Comparison of ENCODE assay signal across 8 cellular contexts in genomic region chrX:103405009-103405333, GRCh38. TPM values are rescaled to one million over a fixed set of nuclear protein-coding genes. Genes with fewer than 3 reads are reported as not detected.
DNase-seq lines count a peak whose midpoint lies in the region; FAIRE-seq and TF ChIP-seq lines count a peak whose summit lies in the region.

No MANE protein-coding gene starts in this region.

- H3K18ac ChIP-seq in mesendoderm (ENCODE audit: low read length), result peak overlapping the region; percentile 64

- no peaks in the 10 kb centered on the region for H3K9me3 ChIP-seq in A673 (ENCODE audit: low read depth, low read length, poor library complexity, severe bottlenecking)
- H3K9me3 ChIP-seq in astrocyte (ENCODE audit: insufficient read depth, low read depth, low read length), result no peaks in the 10 kb centered on the region

- H3K27ac Mint-ChIP-seq in HFFc6 (peak overlapping the region; percentile 97), astrocyte (ENCODE audit: unreplicated experiment) (peak overlapping the region; percentile 81)

- no peak for FAIRE-seq in astrocyte (lab: Jason Lieb, UNC)

- intact Hi-C loops in A673 (cut with micrococcal nuclease; ENCODE audit: unreplicated experiment), result no loop called here

- no peak overlapping the region for H3K4ac ChIP-seq in mesendoderm (ENCODE audit: low read depth, low read length)

- peak overlapping the region; percentile 93 for H3K4me3 Mint-ChIP-seq in HFFc6
- peak overlapping the region; percentile 92 for H3K4me3 Mint-ChIP-seq in astrocyte (ENCODE audit: unreplicated experiment)

- peak overlapping the region; percentile 84 for H3K56ac ChIP-seq in mesendoderm (ENCODE audit: low read length)

- H4K5ac ChIP-seq in mesendoderm (ENCODE audit: low read length), result no peak overlapping the region

- no peak overlapping the region for H2BK5ac ChIP-seq in mesendoderm (ENCODE audit: low read length)

- DNase-seq in A673 (ENCODE audit: low spot score), result no peak
- no peak for DNase-seq in HFFc6
- DNase-seq in astrocyte (ENCODE audit: low read depth), result no peak
- DNase-seq in mesendoderm, result no peak
- DNase-seq in 8988T, result no peak
- no peak for DNase-seq in activated CD4-positive, alpha-beta T cell treated with anti-CD3 and anti-CD28 coated beads, Interleukin-2, amount 50 U/mL, for 48 hours
- no peak for DNase-seq in activated CD4-positive, CD25-positive, alpha-beta regulatory T cell (lab: John Stamatoyannopoulos, UW)
- no peak for DNase-seq in NCI-H2029 (lab: John Stamatoyannopoulos, UW)

- peaks cover 27% of the 10 kb centered on the region for H3K4me1 Mint-ChIP-seq in HFFc6 (ENCODE audit: low read depth)
- H3K4me1 Mint-ChIP-seq in astrocyte (ENCODE audit: low read depth, unreplicated experiment), result peaks cover 6% of the 10 kb centered on the region

- CTCF ChIA-PET in A673 (lab: Charles Lee), result no interaction called here

- H3K4me1 ChIP-seq in A673 (ENCODE audit: insufficient read depth, low read length, poor library complexity, severe bottlenecking) (no peaks in the 10 kb centered on the region), astrocyte (ENCODE audit: insufficient read depth, low read length) (peaks cover 2% of the 10 kb centered on the region), mesendoderm (ENCODE audit: control insufficient read depth, low read depth, low read length) (no peaks in the 10 kb centered on the region)

- no peaks in the 10 kb centered on the region for H3K36me3 ChIP-seq in A673 (ENCODE audit: insufficient read depth, low read length, poor library complexity, severe bottlenecking)
- H3K36me3 ChIP-seq in astrocyte (ENCODE audit: insufficient read depth, low read length), result no peaks in the 10 kb centered on the region
- H3K36me3 ChIP-seq in mesendoderm (ENCODE audit: control insufficient read depth, insufficient read depth, low read length), result no peaks in the 10 kb centered on the region

- no peaks in the 10 kb centered on the region for H3K79me2 ChIP-seq in astrocyte (ENCODE audit: insufficient read depth, low read length)
- no peaks in the 10 kb centered on the region for H3K79me2 ChIP-seq in mesendoderm (ENCODE audit: control insufficient read depth, insufficient read depth, low read length)

- BruUV-seq in A673 (replicated peaks; lab: Mats Ljungman, UMichigan), result TSS peak; percentile 89

- peaks cover 4% of the 10 kb centered on the region; the same call in 1 of the 2 replicates for H3K36me3 Mint-ChIP-seq in HFFc6 (ENCODE audit: low read depth)
- H3K36me3 Mint-ChIP-seq in astrocyte (ENCODE audit: low read depth, unreplicated experiment), result peaks cover 1% of the 10 kb centered on the region

- H3K23ac ChIP-seq in mesendoderm (ENCODE audit: low read length), result no peak overlapping the region

- H2AK5ac ChIP-seq in mesendoderm (ENCODE audit: low read length), result no peak overlapping the region

- H3K27me3 ChIP-seq in A673 (replicated peaks; ENCODE audit: insufficient read depth, low read depth, low read length, poor library complexity) (no peaks in the 10 kb centered on the region), astrocyte (ENCODE audit: insufficient read depth, low read length) (no peaks in the 10 kb centered on the region), mesendoderm (ENCODE audit: insufficient read depth, low read length, poor library complexity) (no peaks in the 10 kb centered on the region)

- H3K4me2 ChIP-seq in astrocyte (ENCODE audit: low read length), result peak overlapping the region; percentile 91
- H3K4me2 ChIP-seq in mesendoderm (ENCODE audit: low read length), result peak overlapping the region; percentile 56

- H3K27me3 Mint-ChIP-seq in HFFc6 (ENCODE audit: insufficient read depth) (no peaks in the 10 kb centered on the region; the same call in none of the 2 replicates), astrocyte (ENCODE audit: low read depth, unreplicated experiment) (peaks cover 4% of the 10 kb centered on the region)

- POLR2A ChIA-PET in A673 (lab: Charles Lee; ENCODE audit: low non-redundant PET), result no interaction called here

- no peaks in the 10 kb centered on the region for H4K20me1 ChIP-seq in astrocyte (ENCODE audit: insufficient read depth, low read length)

- H3K4me3 ChIP-seq in A673 (ENCODE audit: low read depth, low read length, poor library complexity, severe bottlenecking) (peak overlapping the region; percentile 46), astrocyte (ENCODE audit: insufficient read depth, low read depth, low read length) (peak overlapping the region; percentile 74), mesendoderm (ENCODE audit: low read length) (peak overlapping the region; percentile 62)

- H4K8ac ChIP-seq in mesendoderm (ENCODE audit: low read depth, low read length), result no peak overlapping the region

- no peak overlapping the region for H3K27ac ChIP-seq in A673 (ENCODE audit: low read depth, low read length, poor library complexity, severe bottlenecking)
- H3K27ac ChIP-seq in astrocyte (ENCODE audit: low read depth, low read length), result peak overlapping the region; percentile 85
- H3K27ac ChIP-seq in mesendoderm (ENCODE audit: low read depth, low read length), result no peak overlapping the region

- H2BK15ac ChIP-seq in mesendoderm (replicated peaks; ENCODE audit: low read depth), result no peak overlapping the region

- WGBS in mesendoderm (ENCODE audit: extremely low coverage, insufficient coverage, low lambda C conversion rate), result no CpG with 5 or more reads among the region's 7 CpGs

- no peak overlapping the region for H2BK120ac ChIP-seq in mesendoderm (ENCODE audit: low read depth, low read length)

- H3K9me3 Mint-ChIP-seq in HFFc6, result no peaks in the 10 kb centered on the region
- H3K9me3 Mint-ChIP-seq in astrocyte (ENCODE audit: unreplicated experiment), result no peaks in the 10 kb centered on the region

- TF ChIP-seq CTCF in A673 (conservative IDR thresholded peaks at IDR 0.05; ENCODE audit: low read depth, low read length) (no peak), HFFc6 (IDR thresholded peaks at IDR 0.05) (no peak), astrocyte (IDR thresholded peaks at IDR 0.05; ENCODE audit: insufficient read depth, low read depth, low read length) (no peak)

- peak overlapping the region; percentile 65 for H2AFZ ChIP-seq in astrocyte (ENCODE audit: low read depth, low read length)

- no peaks in the 10 kb centered on the region for H3K79me1 ChIP-seq in mesendoderm (ENCODE audit: low read length)

- H3K9ac ChIP-seq in astrocyte (ENCODE audit: low read length) (peak overlapping the region; percentile 91), mesendoderm (ENCODE audit: low read length) (peak overlapping the region; percentile 75)

RNA-seq across cellular contexts. Expression of gene BEX3, which starts 28.6 kb away (rescaled TPM):
- total RNA-seq in A673 (2021) (254 and 297 TPM in 2 replicates), astrocyte (221 and 241 TPM in 2 replicates)
- 100 to 1,000 TPM; 251 to 325 (median 291) TPM for total RNA-seq in HFFc6 (2021; fragmentation: NEBNext Ultra II Directional; extraction: Animal tissue kit (Norgen Biotek cat#: 25700))
- 551 TPM for polyA plus RNA-seq in mesendoderm (2013, experiment 1 of 2)
- 526 TPM for polyA plus RNA-seq in mesendoderm (2013, experiment 2 of 2)

RNA-seq across cellular contexts. Expression of gene TCEAL9, which starts 48.7 kb away (rescaled TPM):
- total RNA-seq in A673 (2021), result 48.6 and 49.7 TPM in 2 replicates
- total RNA-seq in HFFc6 (2021; fragmentation: NEBNext Ultra II Directional; extraction: Animal tissue kit (Norgen Biotek cat#: 25700)), result 10 to 100 TPM; 77.3 to 99.9 (median 83.0) TPM
- 69.0 and 70.5 TPM in 2 replicates for total RNA-seq in astrocyte
- polyA plus RNA-seq in mesendoderm (2013, experiment 1 of 2), result 157 TPM
- 167 TPM for polyA plus RNA-seq in mesendoderm (2013, experiment 2 of 2)
